9 cellular contexts compared by ENCODE assay signal in genomic region chr19:51016798-51017683, GRCh38. TPM values are rescaled to one million over a fixed set of nuclear protein-coding genes. Genes with fewer than 3 reads are reported as not detected.
DNase-seq lines count a peak whose midpoint lies in the region; ATAC-seq and TF ChIP-seq lines count a peak whose summit lies in the region.
"Had no signal": no experiment of that assay in that cellular context is flagged by ENCODE, and none has a peak within 500 bp of the region (broad histone marks: within the 10 kb centered on the region; RNA-seq: fewer than 3 reads in every experiment).

No MANE protein-coding gene starts in this region.

- H3K4me1 ChIP-seq in esophagus muscularis mucosa (peaks cover 17 to 31% (median 28%) of the 10 kb centered on the region in 4 donors), subcutaneous abdominal adipose tissue (ENCODE audit: control insufficient read depth in 5 of 5, insufficient read depth in 5 of 5, low read length in 5 of 5) (peaks cover 0 to 25% (median 20%) of the 10 kb centered on the region in 5 donors)

- no peaks in the 10 kb centered on the region for H3K36me3 ChIP-seq in esophagus muscularis mucosa
- H3K36me3 ChIP-seq in subcutaneous abdominal adipose tissue (ENCODE audit: control insufficient read depth in 5 of 5, insufficient read depth in 5 of 5, low read length in 5 of 5): no peaks in the 10 kb centered on the region
- H3K36me3 ChIP-seq: BLaER1 treated with 17β-estradiol and CSF1 and Interleukin-3, amounts not matched to agents 10 nM and 100 nM had no signal

- intact Hi-C loops in esophagus muscularis mucosa (cut with DNase I): no loop called here

- ATAC-seq in naive thymus-derived CD8-positive, alpha-beta T cell: peak; percentile 22 to 41
- ATAC-seq in GM18502 (IDR thresholded peaks at IDR 0.05; ENCODE audit: poor library complexity, unreplicated experiment): no peak

- no peak for TF ChIP-seq EP300 in esophagus muscularis mucosa (IDR thresholded peaks at IDR 0.05)

- no peaks in the 10 kb centered on the region for H3K9me3 ChIP-seq in esophagus muscularis mucosa
- no peaks in the 10 kb centered on the region for H3K9me3 ChIP-seq in subcutaneous abdominal adipose tissue (ENCODE audit: control insufficient read depth in 5 of 5, low read length in 5 of 5)
- H3K9me3 ChIP-seq: BLaER1 treated with 17β-estradiol and CSF1 and Interleukin-3, amounts not matched to agents 10 nM and 100 nM had no signal

- no peak overlapping the region for H3K9ac ChIP-seq in subcutaneous abdominal adipose tissue (ENCODE audit: low read length in 5 of 5)
- H3K9ac ChIP-seq: BLaER1 treated with 17β-estradiol and CSF1 and Interleukin-3, amounts not matched to agents 10 nM and 100 nM had no signal

- peaks cover 0 to 7% (median 5%) of the 10 kb centered on the region in 3 donors for H3K36me3 Mint-ChIP-seq in naive thymus-derived CD8-positive, alpha-beta T cell

- peak overlapping the region in 1 of 10 donors; percentile 34 for H3K27ac Mint-ChIP-seq in naive thymus-derived CD8-positive, alpha-beta T cell

- DNase-seq in NCI-H1436 (lab: John Stamatoyannopoulos, UW) (peak; percentile 76), NCI-H1436 treated with DMSO at 0.1 percent for 48 hours (lab: John Stamatoyannopoulos, UW) (no peak), NCI-H1930 (lab: John Stamatoyannopoulos, UW) (peak; percentile 58 to 61), esophagus muscularis mucosa (ENCODE audit: extremely low spot score) (no peak)
- peak; percentile 21 to 55 for DNase-seq in activated CD4-positive, alpha-beta T cell treated with anti-CD3 and anti-CD28 coated beads, Interleukin-2, amount 50 U/mL, for 24 hours (ENCODE audit: low read depth in 1 of 2, low spot score in 1 of 2)
- peak in 4 of 10 donors; percentile 22 to 57 (median 35) for DNase-seq in naive thymus-derived CD8-positive, alpha-beta T cell

- peaks cover 41 to 84% (median 65%) of the 10 kb centered on the region in 5 donors for H3K27me3 Mint-ChIP-seq in naive thymus-derived CD8-positive, alpha-beta T cell

- H3K4me3 ChIP-seq in esophagus muscularis mucosa (peak overlapping the region in 3 of 4 donors; percentile 14 to 45 (median 33)), subcutaneous abdominal adipose tissue (ENCODE audit: low read depth in 1 of 5, low read length in 5 of 5) (peak overlapping the region in 3 of 5 donors; percentile 34 to 54 (median 42))
- H3K4me3 ChIP-seq: BLaER1 treated with 17β-estradiol and CSF1 and Interleukin-3, amounts not matched to agents 10 nM and 100 nM had no signal

- H3K4me1 Mint-ChIP-seq in naive thymus-derived CD8-positive, alpha-beta T cell: peaks cover 14 to 32% (median 21%) of the 10 kb centered on the region in 4 donors

- H3K9me3 Mint-ChIP-seq in naive thymus-derived CD8-positive, alpha-beta T cell: peaks cover 0 to 2% (median 0%) of the 10 kb centered on the region in 9 donors

- peak overlapping the region; percentile 12 to 81 (median 60) for H3K4me3 Mint-ChIP-seq in naive thymus-derived CD8-positive, alpha-beta T cell

- POLR2A ChIA-PET in naive thymus-derived CD8-positive, alpha-beta T cell (lab: Charles Lee): no interaction called here

- 2% methylated on average over 68 of the region's 68 CpGs for WGBS in esophagus muscularis mucosa

- H3K27me3 ChIP-seq in esophagus muscularis mucosa: peaks cover 0 to 92% (median 34%) of the 10 kb centered on the region in 4 donors
- peaks cover 36 to 63% (median 49%) of the 10 kb centered on the region in 5 donors for H3K27me3 ChIP-seq in subcutaneous abdominal adipose tissue (ENCODE audit: control insufficient read depth in 5 of 5, insufficient read depth in 4 of 5, low read length in 5 of 5)

- TF ChIP-seq CTCF in esophagus muscularis mucosa (IDR thresholded peaks at IDR 0.05): peak in 1 of 3 experiments; percentile 61

- H3K27ac ChIP-seq in esophagus muscularis mucosa (replicated peaks in 1 of 4) (no peak overlapping the region), subcutaneous abdominal adipose tissue (ENCODE audit: low read depth, low read length) (no peak overlapping the region)
- H3K27ac ChIP-seq: BLaER1 treated with 17β-estradiol and CSF1 and Interleukin-3, amounts not matched to agents 10 nM and 100 nM had no signal

- no peak for TF ChIP-seq POLR2A in esophagus muscularis mucosa (IDR thresholded peaks at IDR 0.05; ENCODE audit: low read depth)

RNA-seq across cellular contexts. Expression of gene KLK10, which starts 2.5 kb away (rescaled TPM):
- total RNA-seq in esophagus muscularis mucosa: not detected
- total RNA-seq in naive thymus-derived CD8-positive, alpha-beta T cell: not detected
- polyA plus RNA-seq in naive thymus-derived CD8-positive, alpha-beta T cell: not detected

RNA-seq across cellular contexts. Expression of gene KLK11, which starts 9.4 kb away (rescaled TPM):
- not detected for total RNA-seq in esophagus muscularis mucosa
- not detected for total RNA-seq in naive thymus-derived CD8-positive, alpha-beta T cell
- polyA plus RNA-seq in naive thymus-derived CD8-positive, alpha-beta T cell: not detected

RNA-seq across cellular contexts. Expression of gene KLK8, which starts 15.6 kb away (rescaled TPM):
- total RNA-seq in esophagus muscularis mucosa: not detected
- not detected for total RNA-seq in naive thymus-derived CD8-positive, alpha-beta T cell
- not detected for polyA plus RNA-seq in naive thymus-derived CD8-positive, alpha-beta T cell

RNA-seq across cellular contexts. Expression of gene KLK12, which starts 17.8 kb away (rescaled TPM):
- not detected for total RNA-seq in esophagus muscularis mucosa
- not detected for total RNA-seq in naive thymus-derived CD8-positive, alpha-beta T cell
- not detected for polyA plus RNA-seq in naive thymus-derived CD8-positive, alpha-beta T cell

RNA-seq across cellular contexts. Expression of gene KLK7, which starts 33.3 kb away (rescaled TPM):
- total RNA-seq in esophagus muscularis mucosa: under 1 TPM in 2 of 4 donors, not detected in 2; 0.32 to 0.33 TPM
- total RNA-seq in naive thymus-derived CD8-positive, alpha-beta T cell: not detected
- not detected for polyA plus RNA-seq in naive thymus-derived CD8-positive, alpha-beta T cell

Comparison
In these comparisons a context has a peak if more than half of its experiments do, and no peak if none do; other contexts are left out.
1. DNase-seq: peak in NCI-H1436 (single experiment), NCI-H1930 (2 of 2) and activated CD4-positive, alpha-beta T cell treated with anti-CD3 and anti-CD28 coated beads, Interleukin-2, amount 50 U/mL, for 24 hours (2 of 2); none in NCI-H1436 treated with DMSO at 0.1 percent for 48 hours (single experiment) and esophagus muscularis mucosa (single experiment).